Comparison of ENCODE assay signal across 25 cellular contexts in the genomic region with DNA sequence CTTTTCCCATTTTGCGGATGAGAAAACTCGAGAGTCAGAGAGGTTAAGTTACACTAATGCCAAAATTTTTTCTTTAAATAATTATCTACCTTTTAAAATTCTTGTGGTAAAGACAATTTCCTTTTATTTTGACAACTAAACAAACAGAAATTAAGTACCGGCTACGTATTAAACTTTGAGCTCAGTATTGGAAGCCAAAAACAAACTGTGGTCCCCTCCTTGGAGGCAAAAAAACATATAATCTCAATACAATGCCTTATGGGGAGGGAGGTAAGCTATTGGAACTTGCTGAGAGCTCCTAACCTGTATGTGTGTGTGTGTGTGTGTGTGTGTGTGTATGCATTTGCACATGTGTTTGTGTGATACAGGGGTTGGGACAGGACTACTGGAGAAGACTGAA. TPM values are rescaled to one million over a fixed set of nuclear protein-coding genes. Genes with fewer than 3 reads are reported as not detected.
DNase-seq lines count a peak whose midpoint lies in the region; TF ChIP-seq lines count a peak whose summit lies in the region.
"Had no signal": no experiment of that assay in that cellular context is flagged by ENCODE, and none has a peak within 500 bp of the region (broad histone marks: within the 10 kb centered on the region; RNA-seq: fewer than 3 reads in every experiment).

No MANE protein-coding gene starts in this region.

- H3K27me3 ChIP-seq in ACC112 (ENCODE audit: insufficient read depth, low read length) (no peaks in the 10 kb centered on the region), SJSA1 (replicated peaks) (no peaks in the 10 kb centered on the region), skeletal muscle satellite cell (ENCODE audit: control insufficient read depth, insufficient read depth, low read length) (no peaks in the 10 kb centered on the region)
- H3K27me3 ChIP-seq: BLaER1, SJCRH30 had no signal

- TF ChIP-seq CTCF in HFF-Myc (IDR thresholded peaks at IDR 0.05; ENCODE audit: low read depth, low read length, missing control alignments): no peak

- peak; percentile 66 for DNase-seq in HFF-Myc (ENCODE audit: extremely low read depth, low read depth)
- DNase-seq in SJSA1 (ENCODE audit: low read depth in 1 of 2, low spot score in 2 of 2): no peak
- no peak for DNase-seq in activated CD4-positive, CD25-positive, alpha-beta regulatory T cell treated with anti-CD3 and anti-CD28 coated beads, Interleukin-2, amount 50 U/mL, for 72 hours
- DNase-seq in effector CD4-positive, alpha-beta T cell: no peak
- DNase-seq in putamen (ENCODE audit: low spot score): no peak
- DNase-seq: CD4-positive, CD25-positive, alpha-beta regulatory T cell; KG1; NCI-H1048; NCI-H1417; NCI-H1694; NCI-H2029 treated with DMSO at 0.1 percent for 48 hours; NCI-H446 treated with DMSO at 0.1 percent for 48 hours; NCI-H526; NCI-H82; NK-92 treated with Interleukin-12 subunit alpha and Interleukin-12 subunit beta, amount 100 ng/mL, for 24 hours; PC-9; SJCRH30 had no signal

- H3K4me1 ChIP-seq in ACC112 (ENCODE audit: control insufficient read depth, insufficient read depth, low read length, unreplicated experiment) (peaks cover 62% of the 10 kb centered on the region), SJSA1 (replicated peaks) (peaks cover 81% of the 10 kb centered on the region), skeletal muscle satellite cell (ENCODE audit: control insufficient read depth, insufficient read depth, low read length) (peaks cover 57% of the 10 kb centered on the region)
- H3K4me1 ChIP-seq: BLaER1 had no signal

- H3K79me2 ChIP-seq in ACC112 (ENCODE audit: control insufficient read depth, insufficient read depth, low read length, unreplicated experiment): no peaks in the 10 kb centered on the region

- peak overlapping the region; percentile 80 for H3K9ac ChIP-seq in skeletal muscle satellite cell (ENCODE audit: low read depth, low read length)
- H3K9ac ChIP-seq: BLaER1 had no signal

- H2AFZ ChIP-seq in ACC112 (ENCODE audit: low read length, unreplicated experiment): no peak overlapping the region
- H2AFZ ChIP-seq: PC-9 had no signal

- H3K9me3 ChIP-seq in SJSA1 (replicated peaks) (peaks cover 6% of the 10 kb centered on the region; the same call in 1 of the 2 replicates), skeletal muscle satellite cell (replicated peaks; ENCODE audit: low read length) (no peaks in the 10 kb centered on the region)
- H3K9me3 ChIP-seq: BLaER1, SJCRH30 had no signal

- no peak overlapping the region for H3K4me3 ChIP-seq in ACC112 (ENCODE audit: low read depth, low read length)
- no peak overlapping the region for H3K4me3 ChIP-seq in HFF-Myc (replicated peaks; ENCODE audit: low read depth, low read length)
- no peak overlapping the region for H3K4me3 ChIP-seq in SJSA1
- no peak overlapping the region for H3K4me3 ChIP-seq in skeletal muscle satellite cell (ENCODE audit: low read length)
- H3K4me3 ChIP-seq: BLaER1, PC-9, SJCRH30 had no signal

- no peak overlapping the region for H3K4me2 ChIP-seq in skeletal muscle satellite cell (ENCODE audit: low read length)
- H3K4me2 ChIP-seq: BLaER1, PC-9 had no signal

- H3K36me3 ChIP-seq in ACC112 (ENCODE audit: insufficient read depth, low read length): no peaks in the 10 kb centered on the region
- no peaks in the 10 kb centered on the region for H3K36me3 ChIP-seq in SJSA1
- no peaks in the 10 kb centered on the region for H3K36me3 ChIP-seq in skeletal muscle satellite cell (ENCODE audit: insufficient read depth, low read length)
- H3K36me3 ChIP-seq: BLaER1, SJCRH30 had no signal

- H3K27ac ChIP-seq in ACC112 (ENCODE audit: low read depth, low read length) (peak overlapping the region; percentile 93; the same call in 1 of the 2 replicates), SJSA1 (peak overlapping the region; percentile 97; the same call in 1 of the 2 replicates)
- H3K27ac ChIP-seq: BLaER1, PC-9, SJCRH30 had no signal

RNA-seq across cellular contexts. Expression of a gene that starts 2.2 kb away (rescaled TPM):
- not detected in 2 replicates for total RNA-seq in SJSA1 (2014; rRNA removed; shearing (Covaris generic))
- total RNA-seq in skeletal muscle satellite cell (2012; rRNA removed): not detected in 2 replicates
- total RNA-seq: A172; CD4-positive, CD25-positive, alpha-beta regulatory T cell; H1; HT1080; PC-9; Right ventricle myocardium inferior; RPMI7951; SJCRH30 had no signal

RNA-seq across cellular contexts. Expression of a gene that starts 3.5 kb away (rescaled TPM):
- total RNA-seq in SJSA1 (2014; rRNA removed; shearing (Covaris generic)): not detected in 2 replicates
- 0.87 and 1.0 TPM in 2 replicates for total RNA-seq in skeletal muscle satellite cell (2012; rRNA removed)
- total RNA-seq: CD4-positive, CD25-positive, alpha-beta regulatory T cell; H1; Right ventricle myocardium inferior; RPMI7951; SJCRH30 had no signal

RNA-seq across cellular contexts. Expression of a gene that starts 8.4 kb away (rescaled TPM):
- total RNA-seq in SJSA1 (2014; rRNA removed; shearing (Covaris generic)): not detected in 2 replicates
- total RNA-seq in skeletal muscle satellite cell (2012; rRNA removed): not detected in 2 replicates
- total RNA-seq: A172; CD4-positive, CD25-positive, alpha-beta regulatory T cell; H1; HT1080; PC-9; Right ventricle myocardium inferior; RPMI7951; SJCRH30 had no signal

RNA-seq across cellular contexts. Expression of a gene that starts 16.3 kb away (rescaled TPM):
- not detected in 2 replicates for total RNA-seq in SJSA1 (2014; rRNA removed; shearing (Covaris generic))
- total RNA-seq in skeletal muscle satellite cell (2012; rRNA removed): not detected in 2 replicates
- total RNA-seq: A172; CD4-positive, CD25-positive, alpha-beta regulatory T cell; H1; PC-9; Right ventricle myocardium inferior; SJCRH30 had no signal

RNA-seq across cellular contexts. Expression of a gene that starts 20.5 kb away (rescaled TPM):
- not detected in 2 replicates for total RNA-seq in SJSA1 (2014; rRNA removed; shearing (Covaris generic))
- total RNA-seq in skeletal muscle satellite cell (2012; rRNA removed): not detected in 2 replicates
- total RNA-seq: A172; CD4-positive, CD25-positive, alpha-beta regulatory T cell; H1; HT1080; PC-9; Right ventricle myocardium inferior; RPMI7951 had no signal
